ENCODE assay signal across 1 cellular context in genomic region chr17:81035389-81036127, GRCh38.
TF ChIP-seq lines count a peak whose summit lies in the region.

No MANE protein-coding gene starts in this region.

TF ChIP-seq in K562, 482 proteins besides CTCF, POLR2A, EP300 and RAD21 (continued from another document and continues in another):
- TF ChIP-seq ZC3H4 (CRISPR knock-in tag; IDR thresholded peaks at IDR 0.05; ENCODE audit: borderline replicate concordance) (no peak), KDM1A (IDR thresholded peaks at IDR 0.05) (no peak), RB1 (IDR thresholded peaks at IDR 0.05; ENCODE audit: low read depth) (peak; percentile 5; the same call in 1 of the 2 replicates), POLR3A (IDR thresholded peaks at IDR 0.05; ENCODE audit: borderline replicate concordance, extremely low read depth, insufficient read depth, insufficient read length) (no peak), RBM14 (IDR thresholded peaks at IDR 0.05; ENCODE audit: borderline replicate concordance, insufficient read depth, low read depth, low read length) (no peak), SP2 (IDR thresholded peaks at IDR 0.05; ENCODE audit: extremely low read depth, low read depth, low read length, poor library complexity, severe bottlenecking) (no peak), ZNF668 (CRISPR knock-in tag; IDR thresholded peaks at IDR 0.05) (0 out of 2 replicates have a peak, but pooled peaks have one; percentile 14), HMG20A (CRISPR knock-in tag; conservative IDR thresholded peaks at IDR 0.05) (no peak), ZNF609 (CRISPR knock-in tag; IDR thresholded peaks at IDR 0.05; ENCODE audit: borderline replicate concordance) (no peak), ZFX (CRISPR knock-in tag; IDR thresholded peaks at IDR 0.05) (peak; percentile 37), KLF1 (tag; IDR thresholded peaks at IDR 0.05) (no peak), ZNF23 (CRISPR knock-in tag; IDR thresholded peaks at IDR 0.05) (no peak), EGR1 (conservative IDR thresholded peaks at IDR 0.05) (peak; percentile 36), TFAP4 (CRISPR knock-in tag; IDR thresholded peaks at IDR 0.05; ENCODE audit: borderline replicate concordance) (no peak), CXXC5 (CRISPR knock-in tag; IDR thresholded peaks at IDR 0.05) (0 out of 2 replicates have a peak, but pooled peaks have one; percentile 19), ZNF263 (CRISPR knock-in tag; IDR thresholded peaks at IDR 0.05; ENCODE audit: borderline replicate concordance) (peak; percentile 81; the same call in 1 of the 2 replicates), CCNT2 (IDR thresholded peaks at IDR 0.05; ENCODE audit: borderline replicate concordance, extremely low read depth, insufficient read length, low read depth, low read length) (peak; percentile 45), ZNF785 (CRISPR knock-in tag; IDR thresholded peaks at IDR 0.05) (no peak), DNMT1 (IDR thresholded peaks at IDR 0.05) (no peak), ZNF143 (CRISPR knock-in tag; IDR thresholded peaks at IDR 0.05) (no peak), ZNF175 (CRISPR knock-in tag; IDR thresholded peaks at IDR 0.05; ENCODE audit: low read depth) (0 out of 2 replicates have a peak, but pooled peaks have one; percentile 25), GATA2 (CRISPR knock-in tag; IDR thresholded peaks at IDR 0.05) (no peak), MEIS2 (IDR thresholded peaks at IDR 0.05; ENCODE audit: partially characterized antibody) (peak; percentile 69), NFIC (IDR thresholded peaks at IDR 0.05) (no peak), STAT5B (CRISPR knock-in tag; IDR thresholded peaks at IDR 0.05) (no peak), TFAM (CRISPR knock-in tag; conservative IDR thresholded peaks at IDR 0.05) (no peak), SIN3A (IDR thresholded peaks at IDR 0.05; ENCODE audit: borderline replicate concordance in 2 of 2, control insufficient read depth in 1 of 2, low read depth in 2 of 2, low read length in 2 of 2) (0 out of 4 replicates have a peak, but pooled peaks of 1 of the 2 experiments have one; percentile 10), CREB3L1 (IDR thresholded peaks at IDR 0.05; ENCODE audit: borderline replicate concordance, low read depth) (no peak), ZC3H8 (IDR thresholded peaks at IDR 0.05) (no peak), GABPB1 (CRISPR knock-in tag; IDR thresholded peaks at IDR 0.05) (no peak), NR3C1 (CRISPR knock-in tag; IDR thresholded peaks at IDR 0.05) (no peak), BACH1 (tag; IDR thresholded peaks at IDR 0.05) (no peak), NR2F6 (CRISPR knock-in tag; IDR thresholded peaks at IDR 0.05) (no peak), KHSRP (IDR thresholded peaks at IDR 0.05) (no peak), XRCC3 (IDR thresholded peaks at IDR 0.05) (no peak), RFX5 (IDR thresholded peaks at IDR 0.05; ENCODE audit: low read depth, low read length) (no peak), RBM39 (optimal IDR thresholded peaks at IDR 0.05; ENCODE audit: low read depth, low read length) (no peak), TSHZ1 (CRISPR knock-in tag; IDR thresholded peaks at IDR 0.05) (no peak), U2AF1 (optimal IDR thresholded peaks at IDR 0.05; ENCODE audit: low read depth, low read length) (no peak), FOSL1 (tag; conservative IDR thresholded peaks at IDR 0.05) (no peak), NRF1 (conservative IDR thresholded peaks at IDR 0.05 in 1 of 2, IDR thresholded peaks at IDR 0.05 in 1 of 2) (no peak), FOXK1 (CRISPR knock-in tag; IDR thresholded peaks at IDR 0.05; ENCODE audit: borderline replicate concordance) (no peak), ZFP36 (IDR thresholded peaks at IDR 0.05; ENCODE audit: low read depth, low read length, partially characterized antibody) (no peak), SMAD3 (CRISPR knock-in tag; conservative IDR thresholded peaks at IDR 0.05) (no peak), ETV1 (tag; conservative IDR thresholded peaks at IDR 0.05; ENCODE audit: low read depth) (no peak), GTF2F1 (IDR thresholded peaks at IDR 0.05; ENCODE audit: low read depth, low read length) (no peak), ZNF431 (CRISPR knock-in tag; IDR thresholded peaks at IDR 0.05) (no peak), MAZ (CRISPR knock-in tag; conservative IDR thresholded peaks at IDR 0.05 in 1 of 2, IDR thresholded peaks at IDR 0.05 in 1 of 2) (no peak)
- TF ChIP-seq, protein P1, sequence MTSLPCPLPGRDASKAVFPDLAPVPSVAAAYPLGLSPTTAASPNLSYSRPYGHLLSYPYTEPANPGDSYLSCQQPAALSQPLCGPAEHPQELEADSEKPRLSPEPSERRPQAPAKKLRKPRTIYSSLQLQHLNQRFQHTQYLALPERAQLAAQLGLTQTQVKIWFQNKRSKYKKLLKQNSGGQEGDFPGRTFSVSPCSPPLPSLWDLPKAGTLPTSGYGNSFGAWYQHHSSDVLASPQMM (CRISPR knock-in tag; IDR thresholded peaks at IDR 0.05): no peak
- TF ChIP-seq, protein P2, sequence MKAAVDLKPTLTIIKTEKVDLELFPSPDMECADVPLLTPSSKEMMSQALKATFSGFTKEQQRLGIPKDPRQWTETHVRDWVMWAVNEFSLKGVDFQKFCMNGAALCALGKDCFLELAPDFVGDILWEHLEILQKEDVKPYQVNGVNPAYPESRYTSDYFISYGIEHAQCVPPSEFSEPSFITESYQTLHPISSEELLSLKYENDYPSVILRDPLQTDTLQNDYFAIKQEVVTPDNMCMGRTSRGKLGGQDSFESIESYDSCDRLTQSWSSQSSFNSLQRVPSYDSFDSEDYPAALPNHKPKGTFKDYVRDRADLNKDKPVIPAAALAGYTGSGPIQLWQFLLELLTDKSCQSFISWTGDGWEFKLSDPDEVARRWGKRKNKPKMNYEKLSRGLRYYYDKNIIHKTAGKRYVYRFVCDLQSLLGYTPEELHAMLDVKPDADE (conservative IDR thresholded peaks at IDR 0.05; ENCODE audit: control insufficient read depth, low read depth, low read length): 0 out of 2 replicates have a peak, but pooled peaks have one; percentile 7
- TF ChIP-seq, protein P3, sequence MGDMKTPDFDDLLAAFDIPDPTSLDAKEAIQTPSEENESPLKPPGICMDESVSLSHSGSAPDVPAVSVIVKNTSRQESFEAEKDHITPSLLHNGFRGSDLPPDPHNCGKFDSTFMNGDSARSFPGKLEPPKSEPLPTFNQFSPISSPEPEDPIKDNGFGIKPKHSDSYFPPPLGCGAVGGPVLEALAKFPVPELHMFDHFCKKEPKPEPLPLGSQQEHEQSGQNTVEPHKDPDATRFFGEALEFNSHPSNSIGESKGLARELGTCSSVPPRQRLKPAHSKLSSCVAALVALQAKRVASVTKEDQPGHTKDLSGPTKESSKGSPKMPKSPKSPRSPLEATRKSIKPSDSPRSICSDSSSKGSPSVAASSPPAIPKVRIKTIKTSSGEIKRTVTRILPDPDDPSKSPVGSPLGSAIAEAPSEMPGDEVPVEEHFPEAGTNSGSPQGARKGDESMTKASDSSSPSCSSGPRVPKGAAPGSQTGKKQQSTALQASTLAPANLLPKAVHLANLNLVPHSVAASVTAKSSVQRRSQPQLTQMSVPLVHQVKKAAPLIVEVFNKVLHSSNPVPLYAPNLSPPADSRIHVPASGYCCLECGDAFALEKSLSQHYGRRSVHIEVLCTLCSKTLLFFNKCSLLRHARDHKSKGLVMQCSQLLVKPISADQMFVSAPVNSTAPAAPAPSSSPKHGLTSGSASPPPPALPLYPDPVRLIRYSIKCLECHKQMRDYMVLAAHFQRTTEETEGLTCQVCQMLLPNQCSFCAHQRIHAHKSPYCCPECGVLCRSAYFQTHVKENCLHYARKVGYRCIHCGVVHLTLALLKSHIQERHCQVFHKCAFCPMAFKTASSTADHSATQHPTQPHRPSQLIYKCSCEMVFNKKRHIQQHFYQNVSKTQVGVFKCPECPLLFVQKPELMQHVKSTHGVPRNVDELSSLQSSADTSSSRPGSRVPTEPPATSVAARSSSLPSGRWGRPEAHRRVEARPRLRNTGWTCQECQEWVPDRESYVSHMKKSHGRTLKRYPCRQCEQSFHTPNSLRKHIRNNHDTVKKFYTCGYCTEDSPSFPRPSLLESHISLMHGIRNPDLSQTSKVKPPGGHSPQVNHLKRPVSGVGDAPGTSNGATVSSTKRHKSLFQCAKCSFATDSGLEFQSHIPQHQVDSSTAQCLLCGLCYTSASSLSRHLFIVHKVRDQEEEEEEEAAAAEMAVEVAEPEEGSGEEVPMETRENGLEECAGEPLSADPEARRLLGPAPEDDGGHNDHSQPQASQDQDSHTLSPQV (IDR thresholded peaks at IDR 0.05): 0 out of 2 replicates have a peak, but pooled peaks have one; percentile 24
- TF ChIP-seq, protein P4, sequence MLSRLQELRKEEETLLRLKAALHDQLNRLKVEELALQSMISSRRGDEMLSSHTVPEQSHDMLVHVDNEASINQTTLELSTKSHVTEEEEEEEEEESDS (CRISPR knock-in tag; IDR thresholded peaks at IDR 0.05): no peak
- TF ChIP-seq, protein P5, sequence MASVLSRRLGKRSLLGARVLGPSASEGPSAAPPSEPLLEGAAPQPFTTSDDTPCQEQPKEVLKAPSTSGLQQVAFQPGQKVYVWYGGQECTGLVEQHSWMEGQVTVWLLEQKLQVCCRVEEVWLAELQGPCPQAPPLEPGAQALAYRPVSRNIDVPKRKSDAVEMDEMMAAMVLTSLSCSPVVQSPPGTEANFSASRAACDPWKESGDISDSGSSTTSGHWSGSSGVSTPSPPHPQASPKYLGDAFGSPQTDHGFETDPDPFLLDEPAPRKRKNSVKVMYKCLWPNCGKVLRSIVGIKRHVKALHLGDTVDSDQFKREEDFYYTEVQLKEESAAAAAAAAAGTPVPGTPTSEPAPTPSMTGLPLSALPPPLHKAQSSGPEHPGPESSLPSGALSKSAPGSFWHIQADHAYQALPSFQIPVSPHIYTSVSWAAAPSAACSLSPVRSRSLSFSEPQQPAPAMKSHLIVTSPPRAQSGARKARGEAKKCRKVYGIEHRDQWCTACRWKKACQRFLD (CRISPR knock-in tag; IDR thresholded peaks at IDR 0.05): peak; percentile 85
